Comparison of ENCODE assay signal across 2 cellular contexts in the genomic region with DNA sequence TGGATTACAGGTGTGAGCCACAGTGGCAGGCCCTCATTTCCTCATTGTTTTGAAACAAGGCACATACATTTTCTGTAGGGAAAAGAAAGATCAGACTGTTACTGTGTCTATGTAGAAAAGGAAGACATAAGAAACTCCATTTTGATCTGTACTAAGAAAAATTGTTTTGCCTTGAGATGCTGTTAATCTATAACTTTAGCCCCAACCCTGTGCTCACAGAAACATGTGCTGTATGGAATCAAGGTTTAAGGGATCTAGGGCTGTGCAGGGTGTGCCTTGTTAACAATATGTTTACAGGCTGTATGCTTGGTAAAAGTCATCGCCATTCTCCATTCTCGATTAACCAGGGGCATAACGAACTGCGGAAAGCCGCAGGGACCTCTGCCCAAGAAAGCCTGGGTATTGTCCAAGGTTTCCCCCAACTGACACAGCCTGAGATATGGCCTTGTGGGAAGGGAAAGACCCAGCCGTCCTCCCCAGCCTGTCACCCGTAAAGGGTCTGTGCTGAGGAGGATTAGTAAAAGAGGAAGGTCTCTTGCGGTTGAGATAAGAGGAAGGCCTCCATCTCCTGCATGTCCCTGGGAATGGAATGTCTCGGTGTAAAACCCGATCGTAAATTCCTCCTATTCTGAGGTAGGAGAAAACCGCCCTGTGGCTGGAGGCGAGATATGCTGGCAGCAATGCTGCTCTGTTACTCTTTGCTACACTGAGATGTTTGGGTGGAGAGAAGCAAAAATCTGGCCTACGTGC. TPM values are rescaled to one million over a fixed set of nuclear protein-coding genes. Genes with fewer than 3 reads are reported as not detected.
"Had no signal": no experiment of that assay in that cellular context is flagged by ENCODE, and none has a peak within 500 bp of the region (broad histone marks: within the 10 kb centered on the region; RNA-seq: fewer than 3 reads in every experiment).

No MANE protein-coding gene starts in this region.

RNA-seq across cellular contexts. Expression of a gene that starts 2.0 kb away (rescaled TPM):
- total RNA-seq: cerebellum, osteoblast had no signal
